In the genomic region with DNA sequence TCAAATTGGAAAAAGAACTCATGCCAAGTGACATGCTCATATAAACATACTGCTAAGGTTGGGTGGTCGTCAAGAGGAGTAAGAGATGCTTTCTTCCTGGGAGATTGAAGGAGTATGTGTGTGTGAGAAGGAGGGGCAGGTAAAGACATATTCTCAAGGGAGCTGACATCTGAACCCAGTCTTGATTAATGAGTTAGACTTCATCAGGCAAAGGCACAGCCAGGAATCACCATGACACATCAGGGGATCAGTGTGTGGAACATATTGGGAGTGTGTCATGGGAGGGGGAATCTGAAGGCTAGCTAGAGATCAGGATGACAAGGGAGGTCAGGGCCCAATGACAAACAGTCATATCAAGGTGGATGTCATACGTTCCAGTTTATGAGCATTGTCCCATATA, we compare ENCODE assay signal across 17 cellular contexts. TPM values are rescaled to one million over a fixed set of nuclear protein-coding genes. Genes with fewer than 3 reads are reported as not detected.
DNase-seq lines count a peak whose midpoint lies in the region; ATAC-seq, FAIRE-seq and TF ChIP-seq lines count a peak whose summit lies in the region.
"Had no signal": no experiment of that assay in that cellular context is flagged by ENCODE, and none has a peak within 500 bp of the region (broad histone marks: within the 10 kb centered on the region; RNA-seq: fewer than 3 reads in every experiment).

No MANE protein-coding gene starts in this region.

- no peak overlapping the region for H3K9ac ChIP-seq in K562 (ENCODE audit: insufficient read depth in 1 of 2, low read depth in 2 of 2, low read length in 2 of 2)
- H3K9ac ChIP-seq: BLaER1 treated with 17β-estradiol and CSF1 and Interleukin-3, amounts not matched to agents 10 nM and 100 nM had no signal

- peak overlapping the region; percentile 25 for H3K27ac Mint-ChIP-seq in activated naive CD4-positive, alpha-beta T cell treated with anti-CD3 and anti-CD28 coated beads, Interleukin-2, amount 10 ng/mL, durations not matched to agents 7 days and 5 days
- H3K27ac Mint-ChIP-seq: CD4-positive, CD25-positive, alpha-beta regulatory T cell had no signal

- TF ChIP-seq CTCF in K562 (IDR thresholded peaks at IDR 0.05 in 2 of 3, conservative IDR thresholded peaks at IDR 0.05 in 1 of 3; ENCODE audit: insufficient read depth in 2 of 3, low read depth in 1 of 3, low read length in 3 of 3) (no peak), fibroblast of mammary gland (conservative IDR thresholded peaks at IDR 0.05; ENCODE audit: control insufficient read depth, insufficient read depth, low read depth, low read length) (no peak), osteoblast (IDR thresholded peaks at IDR 0.05; ENCODE audit: extremely low read depth, low read depth, low read length) (no peak), suprapubic skin (IDR thresholded peaks at IDR 0.05) (no peak)

- POLR2A ChIA-PET in K562 (lab: Yijun Ruan, JAX) = no interaction called here

- TF ChIP-seq POLR2A in K562 (conservative IDR thresholded peaks at IDR 0.05) (no peak), suprapubic skin (IDR thresholded peaks at IDR 0.05) (no peak)

- H3K4me1 ChIP-seq in K562 (replicated peaks in 1 of 2; ENCODE audit: control insufficient read depth in 2 of 2, insufficient read depth in 2 of 2, low read length in 2 of 2) (peaks cover 0 to under 1% of the 10 kb centered on the region in 2 experiments; a peak in 3 of 5 replicates), osteoblast (ENCODE audit: insufficient read depth, low read length) (no peaks in the 10 kb centered on the region), suprapubic skin (peaks cover 11% of the 10 kb centered on the region)

- H3K27me3 ChIP-seq in K562 (ENCODE audit: control insufficient read depth in 2 of 2, insufficient read depth in 2 of 2, low read length in 2 of 2) (no peaks in the 10 kb centered on the region), osteoblast (ENCODE audit: insufficient read depth, low read length) (peaks cover 2% of the 10 kb centered on the region), suprapubic skin (no peaks in the 10 kb centered on the region)
- H3K27me3 ChIP-seq: BLaER1 treated with 17β-estradiol and CSF1 and Interleukin-3, amounts not matched to agents 10 nM and 100 nM had no signal

- H3K9me3 ChIP-seq in K562 (replicated peaks; ENCODE audit: control insufficient read depth, insufficient read depth, low read depth, low read length) (no peaks in the 10 kb centered on the region), osteoblast (ENCODE audit: low read depth, low read length) (no peaks in the 10 kb centered on the region), suprapubic skin (no peaks in the 10 kb centered on the region)
- H3K9me3 ChIP-seq: BLaER1 treated with 17β-estradiol and CSF1 and Interleukin-3, amounts not matched to agents 10 nM and 100 nM had no signal

- H3K9me1 ChIP-seq in K562 (ENCODE audit: control insufficient read depth, insufficient read depth, low read length) = no peaks in the 10 kb centered on the region

- H3K4me3 ChIP-seq in K562 (no peak overlapping the region), fibroblast of mammary gland (ENCODE audit: control insufficient read depth, low read depth, low read length) (no peak overlapping the region), osteoblast (ENCODE audit: insufficient read depth, low read length) (no peak overlapping the region), suprapubic skin (no peak overlapping the region)
- H3K4me3 ChIP-seq: BLaER1 treated with 17β-estradiol and CSF1 and Interleukin-3, amounts not matched to agents 10 nM and 100 nM had no signal

- H3K27ac ChIP-seq in K562 (ENCODE audit: extremely low read depth, low read depth, low read length) (no peak overlapping the region), osteoblast (ENCODE audit: low read depth, low read length) (no peak overlapping the region), suprapubic skin (no peak overlapping the region)
- H3K27ac ChIP-seq: BLaER1 treated with 17β-estradiol and CSF1 and Interleukin-3, amounts not matched to agents 10 nM and 100 nM had no signal

- no peak for DNase-seq in activated naive CD4-positive, alpha-beta T cell treated with anti-CD3 and anti-CD28 coated beads, Interleukin-2, amount 10 ng/mL, durations not matched to agents 7 days and 5 days
- no peak for DNase-seq in activated naive CD4-positive, alpha-beta T cell treated with anti-CD3 and anti-CD28 coated beads, Interleukin-2, amount 50 U/mL, for 16 hours
- no peak for DNase-seq in K562 (ENCODE audit: extremely low read depth in 1 of 4, low spot score in 3 of 4)
- peak; percentile 24 for DNase-seq in fibroblast of mammary gland (ENCODE audit: low read depth)
- DNase-seq in osteoblast (ENCODE audit: insufficient read length, low spot score, missing footprints) = peak; percentile 73
- DNase-seq in suprapubic skin (ENCODE audit: low spot score in 2 of 2) = no peak
- no peak for DNase-seq in activated CD4-positive, CD25-positive, alpha-beta regulatory T cell treated with anti-CD3 and anti-CD28 coated beads, Interleukin-2, amount 50 U/mL, for 72 hours
- DNase-seq: ACHN; Calu3; CD4-positive, CD25-positive, alpha-beta regulatory T cell; DMS 273 treated with DMSO at 0.1 percent for 48 hours; EL; HCEC 1CT had no signal

- H3K36me3 Mint-ChIP-seq in activated naive CD4-positive, alpha-beta T cell treated with anti-CD3 and anti-CD28 coated beads, Interleukin-2, amount 10 ng/mL, durations not matched to agents 7 days and 5 days = no peaks in the 10 kb centered on the region
- H3K36me3 Mint-ChIP-seq: CD4-positive, CD25-positive, alpha-beta regulatory T cell had no signal

- no peak overlapping the region for H2AFZ ChIP-seq in K562 (ENCODE audit: low read depth, low read length)
- H2AFZ ChIP-seq in osteoblast (ENCODE audit: low read length) = no peak overlapping the region

- CTCF ChIA-PET in activated naive CD4-positive, alpha-beta T cell treated with anti-CD3 and anti-CD28 coated beads, Interleukin-2, amount 10 ng/mL, durations not matched to agents 7 days and 5 days (lab: Charles Lee) = interaction anchor here (0.9 to 2.2 kb wide), 3 partner anchors 9 to 70 kb away, joined by 3 to 7 read pairs (median 4); no protein-coding TSS in a partner anchor
- CTCF ChIA-PET in K562 (lab: Yijun Ruan, JAX; ENCODE audit: low intra/inter-chr PET ratio) = interaction anchor here (0.6 to 1.1 kb wide), 2 partner anchors 151 to 429 kb away, joined by 3 to 6 read pairs; no protein-coding TSS in a partner anchor

- 4% methylated on average over 2 of the region's 2 CpGs for WGBS in K562 (ENCODE audit: insufficient coverage, low coverage, missing lambda C conversion rate)
- 50% methylated on average over 2 of the region's 2 CpGs for WGBS in suprapubic skin

- TF ChIP-seq EP300 in K562 (IDR thresholded peaks at IDR 0.05; ENCODE audit: low read length) (no peak), suprapubic skin (IDR thresholded peaks at IDR 0.05) (no peak)

- FAIRE-seq in K562 (lab: Jason Lieb, UNC) = no peak
- FAIRE-seq: G401.6, GM12892 had no signal

- H3K9me3 Mint-ChIP-seq in activated naive CD4-positive, alpha-beta T cell treated with anti-CD3 and anti-CD28 coated beads, Interleukin-2, amount 10 ng/mL, durations not matched to agents 7 days and 5 days = no peaks in the 10 kb centered on the region
- H3K9me3 Mint-ChIP-seq: CD4-positive, CD25-positive, alpha-beta regulatory T cell had no signal

- H4K20me1 ChIP-seq in K562 (replicated peaks; ENCODE audit: control insufficient read depth, insufficient read depth, low read length) (no peaks in the 10 kb centered on the region), osteoblast (ENCODE audit: insufficient read depth, low read length) (no peaks in the 10 kb centered on the region)
- H4K20me1 ChIP-seq: BLaER1 treated with 17β-estradiol and CSF1 and Interleukin-3, amounts not matched to agents 10 nM and 100 nM had no signal

- in situ Hi-C loops in K562 (cut with MboI) = loop anchor here (25.0 kb wide), 1 partner anchor 500 kb away; a partner anchor contains a TSS

- H3K4me1 Mint-ChIP-seq in activated naive CD4-positive, alpha-beta T cell treated with anti-CD3 and anti-CD28 coated beads, Interleukin-2, amount 10 ng/mL, durations not matched to agents 7 days and 5 days = peaks cover 14% of the 10 kb centered on the region

- no TSS peak for BruUV-seq in K562 (replicated peaks; lab: Mats Ljungman, UMichigan)

- H3K36me3 ChIP-seq in K562 (ENCODE audit: control insufficient read depth, insufficient read depth, low read length) = no peaks in the 10 kb centered on the region
- H3K36me3 ChIP-seq in osteoblast (ENCODE audit: insufficient read depth, low read length) = no peaks in the 10 kb centered on the region
- no peaks in the 10 kb centered on the region for H3K36me3 ChIP-seq in suprapubic skin
- H3K36me3 ChIP-seq: BLaER1 treated with 17β-estradiol and CSF1 and Interleukin-3, amounts not matched to agents 10 nM and 100 nM had no signal

- intact Hi-C loops in K562 (cut with micrococcal nuclease) = loop anchor here (2.0 to 10.0 kb wide), 2 partner anchors 263 to 417 kb away; no protein-coding TSS in a partner anchor

- H3K4me3 Mint-ChIP-seq in activated naive CD4-positive, alpha-beta T cell treated with anti-CD3 and anti-CD28 coated beads, Interleukin-2, amount 10 ng/mL, durations not matched to agents 7 days and 5 days = no peak overlapping the region
- H3K4me3 Mint-ChIP-seq: CD4-positive, CD25-positive, alpha-beta regulatory T cell had no signal

- ATAC-seq in K562 (no peak), HG03280 (IDR thresholded peaks at IDR 0.05; ENCODE audit: unreplicated experiment) (no peak)

- H3K4me2 ChIP-seq in K562 (ENCODE audit: insufficient read depth, low read length) (no peak overlapping the region), osteoblast (ENCODE audit: insufficient read depth, low read length) (no peak overlapping the region)
- H3K4me2 ChIP-seq: BLaER1 treated with 17β-estradiol and CSF1 and Interleukin-3, amounts not matched to agents 10 nM and 100 nM had no signal

- no peaks in the 10 kb centered on the region for H3K27me3 Mint-ChIP-seq in activated naive CD4-positive, alpha-beta T cell treated with anti-CD3 and anti-CD28 coated beads, Interleukin-2, amount 10 ng/mL, durations not matched to agents 7 days and 5 days
- H3K27me3 Mint-ChIP-seq: CD4-positive, CD25-positive, alpha-beta regulatory T cell had no signal

- no peaks in the 10 kb centered on the region for H3K79me2 ChIP-seq in K562 (ENCODE audit: control insufficient read depth, insufficient read depth, low read length)
- no peaks in the 10 kb centered on the region for H3K79me2 ChIP-seq in osteoblast (ENCODE audit: insufficient read depth, low read length)

- no peak for TF ChIP-seq RAD21 in K562 (CRISPR knock-in tag; conservative IDR thresholded peaks at IDR 0.05 in 1 of 2, IDR thresholded peaks at IDR 0.05 in 1 of 2)

RNA-seq across cellular contexts. Expression of a gene that starts 14.9 kb away (rescaled TPM):
- total RNA-seq in K562 (2011; cell fraction: chromatin; rRNA removed; ENCODE audit: low replicate concordance) = 7.6 and 18.0 TPM in 2 replicates
- total RNA-seq in K562 (2011; cell fraction: nucleolus; rRNA removed) = 4.8 and 6.6 TPM in 2 replicates
- 15.2 and 24.6 TPM in 2 replicates for total RNA-seq in K562 (2011; cell fraction: nucleoplasm; rRNA removed)
- total RNA-seq in K562 (2014; rRNA removed) (1.2 and 1.7 TPM in 2 replicates), K562 (2014; rRNA removed; fragmentation: Illumina TruSeq; extraction: Trizol) (4.3 and 4.9 TPM in 2 replicates), K562 (2015; rRNA removed; fragmentation: Illumina TruSeq; extraction: Trizol) (4.6 and 5.0 TPM in 2 replicates), K562 (2021) (3.1 and 3.2 TPM in 2 replicates), osteoblast (1.4 and 1.8 TPM in 2 replicates), suprapubic skin (1 to 10 TPM; 2.8 to 3.6 (median 3.3) TPM)
- polyA plus RNA-seq in K562 (2011; rRNA removed) (1.6 and 1.7 TPM in 2 replicates), K562 (2014; fragmentation: Illumina TruSeq; extraction: Trizol) (2.2 and 2.9 TPM in 2 replicates), K562 (2014; fragmentation: Nextera tagmentation; extraction: Ambion mirVana) (under 1 TPM; 0.17 to 0.71 TPM), K562 (2014; rRNA removed) (1.2 and 2.3 TPM in 2 replicates)
- polyA plus RNA-seq in K562 (2011; cell fraction: cytosol; rRNA removed) = 0.40 and 0.68 TPM in 2 replicates
- 4.3 and 7.2 TPM in 2 replicates for polyA plus RNA-seq in K562 (2011; cell fraction: nucleus; rRNA removed)
- 1.6 and 2.0 TPM in 2 replicates for polyA plus RNA-seq in K562 (2012)
- 6.6 and 8.3 TPM in 2 replicates for polyA minus RNA-seq in K562 (2011; rRNA and poly(A)+ RNA removed)
- polyA minus RNA-seq in K562 (2011; cell fraction: cytosol; rRNA and poly(A)+ RNA removed) = 0.57 TPM in 1 of 2 replicates, not detected in the other
- polyA minus RNA-seq in K562 (2011; cell fraction: nucleus; rRNA and poly(A)+ RNA removed) = 15.8 and 28.9 TPM in 2 replicates
- polyA plus RNA-seq: CD4-positive, CD25-positive, alpha-beta regulatory T cell had no signal

RNA-seq across cellular contexts. Expression of a gene that starts 58.5 kb away (rescaled TPM):
- 13.7 and 41.3 TPM in 2 replicates for total RNA-seq in K562 (2011; cell fraction: chromatin; rRNA removed; ENCODE audit: low replicate concordance)
- 9.2 and 13.2 TPM in 2 replicates for total RNA-seq in K562 (2011; cell fraction: nucleolus; rRNA removed)
- 26.3 and 41.2 TPM in 2 replicates for total RNA-seq in K562 (2011; cell fraction: nucleoplasm; rRNA removed)
- 33.3 and 33.4 TPM in 2 replicates for total RNA-seq in K562 (2014; rRNA removed)
- total RNA-seq in K562 (2014; rRNA removed; fragmentation: Illumina TruSeq; extraction: Trizol) = 46.4 and 52.1 TPM in 2 replicates
- total RNA-seq in K562 (2015; rRNA removed; fragmentation: Illumina TruSeq; extraction: Trizol) = 54.2 and 56.7 TPM in 2 replicates
- 42.9 and 47.3 TPM in 2 replicates for total RNA-seq in K562 (2021)
- polyA plus RNA-seq in K562 (2011; rRNA removed) = 25.8 and 34.0 TPM in 2 replicates
- 9.3 and 19.5 TPM in 2 replicates for polyA plus RNA-seq in K562 (2011; cell fraction: cytosol; rRNA removed)
- 22.8 and 28.5 TPM in 2 replicates for polyA plus RNA-seq in K562 (2011; cell fraction: nucleus; rRNA removed)
- 24.4 and 28.5 TPM in 2 replicates for polyA plus RNA-seq in K562 (2012)
- polyA plus RNA-seq in K562 (2014; fragmentation: Illumina TruSeq; extraction: Trizol) = 47.5 and 58.3 TPM in 2 replicates
- 10 to 100 TPM; 17.6 to 25.9 TPM for polyA plus RNA-seq in K562 (2014; fragmentation: Nextera tagmentation; extraction: Ambion mirVana)
- polyA plus RNA-seq in K562 (2014; rRNA removed) = 32.5 and 32.8 TPM in 2 replicates
- 43.6 and 46.0 TPM in 2 replicates for polyA minus RNA-seq in K562 (2011; rRNA and poly(A)+ RNA removed)
- polyA minus RNA-seq in K562 (2011; cell fraction: cytosol; rRNA and poly(A)+ RNA removed) = 13.8 and 20.1 TPM in 2 replicates
- polyA minus RNA-seq in K562 (2011; cell fraction: nucleus; rRNA and poly(A)+ RNA removed) = 22.5 and 37.9 TPM in 2 replicates
- total RNA-seq in osteoblast = 61.2 and 62.5 TPM in 2 replicates
- total RNA-seq in suprapubic skin = 10 to 100 TPM; 45.9 to 52.4 (median 47.5) TPM

Comparison
In these comparisons a context has a peak if more than half of its experiments do, and no peak if none do; other contexts are left out.
1. DNase-seq: peak in fibroblast of mammary gland (single experiment) and osteoblast (single experiment); none in activated naive CD4-positive, alpha-beta T cell treated with anti-CD3 and anti-CD28 coated beads, Interleukin-2, amount 10 ng/mL, durations not matched to agents 7 days and 5 days (single experiment), activated naive CD4-positive, alpha-beta T cell treated with anti-CD3 and anti-CD28 coated beads, Interleukin-2, amount 50 U/mL, for 16 hours (single experiment), K562 (0 of 4), suprapubic skin (0 of 2) and activated CD4-positive, CD25-positive, alpha-beta regulatory T cell treated with anti-CD3 and anti-CD28 coated beads, Interleukin-2, amount 50 U/mL, for 72 hours (single experiment).